Comparison of ENCODE assay signal across 4 cellular contexts in the genomic region with DNA sequence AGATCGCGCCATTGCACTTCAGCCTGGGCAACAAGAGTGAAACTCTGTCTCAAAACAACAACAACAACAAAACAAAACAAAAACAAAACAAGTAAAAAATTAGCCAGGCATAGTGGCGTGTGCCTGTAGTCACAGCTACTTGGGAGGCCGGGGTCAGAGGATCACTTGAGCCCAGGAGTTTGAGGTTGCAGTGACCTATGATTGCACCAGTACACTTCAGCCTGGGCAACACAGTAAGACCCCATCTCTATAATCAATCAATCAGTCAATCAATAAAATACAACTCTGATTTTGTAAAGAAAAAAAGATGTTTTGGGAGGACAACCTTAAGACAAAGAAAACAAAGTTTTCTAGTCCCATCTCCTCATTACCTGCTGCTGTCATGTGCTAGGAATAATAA. TPM values are rescaled to one million over a fixed set of nuclear protein-coding genes. Genes with fewer than 3 reads are reported as not detected.
"Had no signal": no experiment of that assay in that cellular context is flagged by ENCODE, and none has a peak within 500 bp of the region (broad histone marks: within the 10 kb centered on the region; RNA-seq: fewer than 3 reads in every experiment).

No MANE protein-coding gene starts in this region.

- H3K4me3 ChIP-seq: GM12878 had no signal

- ATAC-seq: GM12878 had no signal

- DNase-seq: GDM1, GF-D8 had no signal

RNA-seq across cellular contexts. Expression of a gene that starts 51.9 kb away (rescaled TPM):
- total RNA-seq: G401 had no signal
